ENCODE assay signal across 1 cellular context in the genomic region with DNA sequence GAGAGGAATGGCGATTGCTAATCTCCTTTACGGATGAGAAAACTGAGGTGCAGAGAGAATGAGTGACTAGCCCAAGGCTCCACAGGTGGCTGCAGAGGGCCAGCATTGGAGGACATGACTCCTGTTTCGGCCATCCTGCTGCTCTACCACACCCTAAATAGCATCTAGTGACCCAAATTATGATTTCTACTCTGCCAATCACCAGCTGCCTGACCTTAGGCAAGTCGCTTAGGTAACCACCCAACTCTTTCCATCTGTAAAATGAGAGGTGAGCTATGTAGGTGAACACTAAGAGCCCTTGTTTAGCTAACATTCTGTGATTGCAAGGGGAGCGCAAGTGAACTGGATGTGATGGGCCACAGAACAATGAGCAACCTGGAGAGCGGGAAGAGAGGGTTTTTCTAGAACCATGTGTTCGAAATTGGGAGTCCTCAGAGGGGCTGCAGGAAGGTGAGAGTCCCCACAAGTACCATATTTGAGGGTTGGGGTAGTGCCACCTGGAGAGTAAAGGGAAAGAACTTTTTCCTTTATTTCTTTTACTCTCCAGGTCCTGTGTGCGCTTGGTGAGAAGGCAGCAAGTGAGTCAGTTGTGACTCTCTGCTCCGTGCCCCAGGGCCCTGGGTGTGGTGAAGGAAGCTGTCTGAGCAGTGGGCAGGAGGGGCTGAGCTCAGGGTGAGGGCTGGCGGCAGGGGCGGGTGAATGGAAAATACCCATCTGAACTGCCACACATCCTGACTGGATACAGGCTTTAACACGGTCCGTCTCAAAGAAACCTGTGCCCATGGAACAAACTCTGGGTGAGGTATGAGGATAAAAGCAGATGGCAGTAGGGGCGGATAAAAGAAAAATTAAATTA.
TF ChIP-seq lines count a peak whose summit lies in the region.

No MANE protein-coding gene starts in this region.

TF ChIP-seq in GM23338, 12 proteins besides CTCF, POLR2A, EP300 and RAD21 (continued from another document):
- TF ChIP-seq, protein P1, sequence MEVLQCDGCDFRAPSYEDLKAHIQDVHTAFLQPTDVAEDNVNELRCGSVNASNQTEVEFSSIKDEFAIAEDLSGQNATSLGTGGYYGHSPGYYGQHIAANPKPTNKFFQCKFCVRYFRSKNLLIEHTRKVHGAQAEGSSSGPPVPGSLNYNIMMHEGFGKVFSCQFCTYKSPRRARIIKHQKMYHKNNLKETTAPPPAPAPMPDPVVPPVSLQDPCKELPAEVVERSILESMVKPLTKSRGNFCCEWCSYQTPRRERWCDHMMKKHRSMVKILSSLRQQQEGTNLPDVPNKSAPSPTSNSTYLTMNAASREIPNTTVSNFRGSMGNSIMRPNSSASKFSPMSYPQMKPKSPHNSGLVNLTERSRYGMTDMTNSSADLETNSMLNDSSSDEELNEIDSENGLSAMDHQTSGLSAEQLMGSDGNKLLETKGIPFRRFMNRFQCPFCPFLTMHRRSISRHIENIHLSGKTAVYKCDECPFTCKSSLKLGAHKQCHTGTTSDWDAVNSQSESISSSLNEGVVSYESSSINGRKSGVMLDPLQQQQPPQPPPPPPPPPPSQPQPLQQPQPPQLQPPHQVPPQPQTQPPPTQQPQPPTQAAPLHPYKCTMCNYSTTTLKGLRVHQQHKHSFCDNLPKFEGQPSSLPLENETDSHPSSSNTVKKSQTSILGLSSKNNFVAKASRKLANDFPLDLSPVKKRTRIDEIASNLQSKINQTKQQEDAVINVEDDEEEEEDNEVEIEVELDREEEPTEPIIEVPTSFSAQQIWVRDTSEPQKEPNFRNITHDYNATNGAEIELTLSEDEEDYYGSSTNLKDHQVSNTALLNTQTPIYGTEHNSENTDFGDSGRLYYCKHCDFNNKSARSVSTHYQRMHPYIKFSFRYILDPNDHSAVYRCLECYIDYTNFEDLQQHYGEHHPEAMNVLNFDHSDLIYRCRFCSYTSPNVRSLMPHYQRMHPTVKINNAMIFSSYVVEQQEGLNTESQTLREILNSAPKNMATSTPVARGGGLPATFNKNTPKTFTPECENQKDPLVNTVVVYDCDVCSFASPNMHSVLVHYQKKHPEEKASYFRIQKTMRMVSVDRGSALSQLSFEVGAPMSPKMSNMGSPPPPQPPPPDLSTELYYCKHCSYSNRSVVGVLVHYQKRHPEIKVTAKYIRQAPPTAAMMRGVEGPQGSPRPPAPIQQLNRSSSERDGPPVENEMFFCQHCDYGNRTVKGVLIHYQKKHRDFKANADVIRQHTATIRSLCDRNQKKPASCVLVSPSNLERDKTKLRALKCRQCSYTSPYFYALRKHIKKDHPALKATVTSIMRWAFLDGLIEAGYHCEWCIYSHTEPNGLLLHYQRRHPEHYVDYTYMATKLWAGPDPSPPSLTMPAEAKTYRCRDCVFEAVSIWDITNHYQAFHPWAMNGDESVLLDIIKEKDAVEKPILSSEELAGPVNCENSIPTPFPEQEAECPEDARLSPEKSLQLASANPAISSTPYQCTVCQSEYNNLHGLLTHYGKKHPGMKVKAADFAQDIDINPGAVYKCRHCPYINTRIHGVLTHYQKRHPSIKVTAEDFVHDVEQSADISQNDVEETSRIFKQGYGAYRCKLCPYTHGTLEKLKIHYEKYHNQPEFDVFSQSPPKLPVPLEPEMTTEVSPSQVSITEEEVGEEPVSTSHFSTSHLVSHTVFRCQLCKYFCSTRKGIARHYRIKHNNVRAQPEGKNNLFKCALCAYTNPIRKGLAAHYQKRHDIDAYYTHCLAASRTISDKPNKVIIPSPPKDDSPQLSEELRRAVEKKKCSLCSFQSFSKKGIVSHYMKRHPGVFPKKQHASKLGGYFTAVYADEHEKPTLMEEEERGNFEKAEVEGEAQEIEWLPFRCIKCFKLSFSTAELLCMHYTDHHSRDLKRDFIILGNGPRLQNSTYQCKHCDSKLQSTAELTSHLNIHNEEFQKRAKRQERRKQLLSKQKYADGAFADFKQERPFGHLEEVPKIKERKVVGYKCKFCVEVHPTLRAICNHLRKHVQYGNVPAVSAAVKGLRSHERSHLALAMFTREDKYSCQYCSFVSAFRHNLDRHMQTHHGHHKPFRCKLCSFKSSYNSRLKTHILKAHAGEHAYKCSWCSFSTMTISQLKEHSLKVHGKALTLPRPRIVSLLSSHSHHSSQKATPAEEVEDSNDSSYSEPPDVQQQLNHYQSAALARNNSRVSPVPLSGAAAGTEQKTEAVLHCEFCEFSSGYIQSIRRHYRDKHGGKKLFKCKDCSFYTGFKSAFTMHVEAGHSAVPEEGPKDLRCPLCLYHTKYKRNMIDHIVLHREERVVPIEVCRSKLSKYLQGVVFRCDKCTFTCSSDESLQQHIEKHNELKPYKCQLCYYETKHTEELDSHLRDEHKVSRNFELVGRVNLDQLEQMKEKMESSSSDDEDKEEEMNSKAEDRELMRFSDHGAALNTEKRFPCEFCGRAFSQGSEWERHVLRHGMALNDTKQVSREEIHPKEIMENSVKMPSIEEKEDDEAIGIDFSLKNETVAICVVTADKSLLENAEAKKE (CRISPR knock-in tag; IDR thresholded peaks at IDR 0.05): no peak
- TF ChIP-seq STAT1 (IDR thresholded peaks at IDR 0.05; ENCODE audit: unreplicated experiment) (no peak), ZNF114 (CRISPR knock-in tag; IDR thresholded peaks at IDR 0.05) (no peak)
- TF ChIP-seq, protein P2, sequence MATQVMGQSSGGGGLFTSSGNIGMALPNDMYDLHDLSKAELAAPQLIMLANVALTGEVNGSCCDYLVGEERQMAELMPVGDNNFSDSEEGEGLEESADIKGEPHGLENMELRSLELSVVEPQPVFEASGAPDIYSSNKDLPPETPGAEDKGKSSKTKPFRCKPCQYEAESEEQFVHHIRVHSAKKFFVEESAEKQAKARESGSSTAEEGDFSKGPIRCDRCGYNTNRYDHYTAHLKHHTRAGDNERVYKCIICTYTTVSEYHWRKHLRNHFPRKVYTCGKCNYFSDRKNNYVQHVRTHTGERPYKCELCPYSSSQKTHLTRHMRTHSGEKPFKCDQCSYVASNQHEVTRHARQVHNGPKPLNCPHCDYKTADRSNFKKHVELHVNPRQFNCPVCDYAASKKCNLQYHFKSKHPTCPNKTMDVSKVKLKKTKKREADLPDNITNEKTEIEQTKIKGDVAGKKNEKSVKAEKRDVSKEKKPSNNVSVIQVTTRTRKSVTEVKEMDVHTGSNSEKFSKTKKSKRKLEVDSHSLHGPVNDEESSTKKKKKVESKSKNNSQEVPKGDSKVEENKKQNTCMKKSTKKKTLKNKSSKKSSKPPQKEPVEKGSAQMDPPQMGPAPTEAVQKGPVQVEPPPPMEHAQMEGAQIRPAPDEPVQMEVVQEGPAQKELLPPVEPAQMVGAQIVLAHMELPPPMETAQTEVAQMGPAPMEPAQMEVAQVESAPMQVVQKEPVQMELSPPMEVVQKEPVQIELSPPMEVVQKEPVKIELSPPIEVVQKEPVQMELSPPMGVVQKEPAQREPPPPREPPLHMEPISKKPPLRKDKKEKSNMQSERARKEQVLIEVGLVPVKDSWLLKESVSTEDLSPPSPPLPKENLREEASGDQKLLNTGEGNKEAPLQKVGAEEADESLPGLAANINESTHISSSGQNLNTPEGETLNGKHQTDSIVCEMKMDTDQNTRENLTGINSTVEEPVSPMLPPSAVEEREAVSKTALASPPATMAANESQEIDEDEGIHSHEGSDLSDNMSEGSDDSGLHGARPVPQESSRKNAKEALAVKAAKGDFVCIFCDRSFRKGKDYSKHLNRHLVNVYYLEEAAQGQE (IDR thresholded peaks at IDR 0.05; ENCODE audit: unreplicated experiment): no peak
TF ChIP-seq in GM23338: peak in this region for 1.
